ENCODE assay signal across 9 cellular contexts in the genomic region with DNA sequence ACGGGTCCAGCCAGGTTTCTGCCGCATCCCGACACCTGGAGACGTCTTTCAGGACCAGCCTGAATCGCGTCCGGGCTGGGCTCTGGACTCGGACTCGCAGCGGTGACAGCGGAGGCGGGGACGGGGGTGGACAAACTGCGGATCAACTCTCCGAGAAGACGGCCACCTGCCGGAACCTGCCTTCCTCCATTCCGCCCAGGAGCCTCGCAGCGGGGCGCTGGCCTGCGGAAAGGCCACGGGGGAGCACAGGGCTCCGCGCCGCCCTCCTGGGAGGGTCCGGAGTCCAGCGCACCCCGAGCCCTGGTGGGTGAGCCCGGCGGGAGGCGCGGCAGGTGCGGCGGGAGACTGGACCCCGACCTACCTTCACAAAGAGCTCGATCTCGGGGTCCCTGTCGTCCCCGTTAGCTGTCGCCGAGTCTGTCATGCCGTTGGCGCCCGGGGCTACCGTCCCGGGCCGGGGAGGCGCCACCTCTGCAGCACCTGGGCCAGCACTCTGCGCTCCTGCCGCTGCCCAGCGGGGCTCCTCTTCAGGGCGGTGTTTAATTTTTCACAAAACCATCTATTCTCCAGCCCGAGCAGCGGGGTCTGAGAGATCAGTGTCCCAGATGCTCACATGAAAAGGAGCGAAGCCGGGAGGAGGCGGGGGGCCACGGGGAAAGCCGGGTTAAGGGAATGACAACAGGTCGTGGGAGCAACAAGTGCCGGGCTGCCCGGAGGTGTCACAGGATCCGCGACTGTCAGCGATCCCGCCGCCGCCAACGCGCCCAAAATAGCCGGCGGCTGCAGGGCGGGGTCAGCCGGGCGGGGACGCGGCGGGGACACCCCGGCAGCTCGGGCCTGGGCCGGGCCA. TPM values are rescaled to one million over a fixed set of nuclear protein-coding genes. Genes with fewer than 3 reads are reported as not detected.
DNase-seq lines count a peak whose midpoint lies in the region; ATAC-seq, FAIRE-seq and TF ChIP-seq lines count a peak whose summit lies in the region.
"Had no signal": no experiment of that assay in that cellular context is flagged by ENCODE, and none has a peak within 500 bp of the region (broad histone marks: within the 10 kb centered on the region; RNA-seq: fewer than 3 reads in every experiment).

A gene (minus strand): TSS at position 742 of the 850 bp plus-strand sequence. CDS start 318 bp downstream, at position 424.

- no peaks in the 10 kb centered on the region for H4K20me1 ChIP-seq in OCI-LY3 (ENCODE audit: insufficient read depth, low read length)
- no peaks in the 10 kb centered on the region for H4K20me1 ChIP-seq in astrocyte (ENCODE audit: insufficient read depth, low read length)
- H4K20me1 ChIP-seq in Karpas-422 (ENCODE audit: insufficient read depth, low read depth, low read length), result no peaks in the 10 kb centered on the region

- H3K9me2 ChIP-seq in Karpas-422 (replicated peaks; ENCODE audit: insufficient read depth, low read length), result no peaks in the 10 kb centered on the region

- H3K4me3 ChIP-seq in OCI-LY3 (ENCODE audit: low read length), result peak within 1 kb of the TSS; percentile 75
- H3K4me3 ChIP-seq in astrocyte (ENCODE audit: insufficient read depth, low read depth, low read length), result peak within 1 kb of the TSS; percentile 36
- no peak within 1 kb of the TSS for H3K4me3 ChIP-seq in Karpas-422 (ENCODE audit: low read length)

- peak within 1 kb of the TSS; percentile 79 for H3K4me2 ChIP-seq in OCI-LY3 (ENCODE audit: low read length)
- H3K4me2 ChIP-seq in astrocyte (ENCODE audit: low read length), result peak within 1 kb of the TSS; percentile 72
- H3K4me2 ChIP-seq in Karpas-422 (ENCODE audit: low read depth, low read length, poor library complexity, severe bottlenecking), result no peak within 1 kb of the TSS

- H2AFZ ChIP-seq in OCI-LY3 (ENCODE audit: low read depth, low read length), result no peak within 1 kb of the TSS
- H2AFZ ChIP-seq in astrocyte (ENCODE audit: low read depth, low read length), result peak within 1 kb of the TSS; percentile 45
- no peak within 1 kb of the TSS for H2AFZ ChIP-seq in Karpas-422 (ENCODE audit: low read length)

- peaks cover 32% of the 10 kb centered on the region for H3K4me1 ChIP-seq in OCI-LY3 (ENCODE audit: low read length)
- H3K4me1 ChIP-seq in astrocyte (ENCODE audit: insufficient read depth, low read length), result peaks cover 10% of the 10 kb centered on the region
- H3K4me1 ChIP-seq in Karpas-422 (ENCODE audit: low read length), result no peaks in the 10 kb centered on the region; the same call in 1 of the 2 replicates

- H3K4me3 Mint-ChIP-seq in astrocyte (ENCODE audit: unreplicated experiment), result peak within 1 kb of the TSS; percentile 67

- no peak for FAIRE-seq in astrocyte (lab: Jason Lieb, UNC)

- TF ChIP-seq CTCF in OCI-LY3 (IDR thresholded peaks at IDR 0.05; ENCODE audit: low read depth, low read length) (no peak), astrocyte (IDR thresholded peaks at IDR 0.05; ENCODE audit: insufficient read depth, low read depth, low read length) (no peak)

- H3K79me2 ChIP-seq in OCI-LY3 (ENCODE audit: low read length) (no peaks in the 10 kb centered on the region), astrocyte (ENCODE audit: insufficient read depth, low read length) (no peaks in the 10 kb centered on the region), Karpas-422 (ENCODE audit: low read length) (no peaks in the 10 kb centered on the region)

- H3K9me3 ChIP-seq in OCI-LY3 (ENCODE audit: insufficient read depth, low read length) (no peaks in the 10 kb centered on the region), astrocyte (ENCODE audit: insufficient read depth, low read depth, low read length) (peaks cover 6% of the 10 kb centered on the region), Karpas-422 (ENCODE audit: low read length) (no peaks in the 10 kb centered on the region)

- H3K9ac ChIP-seq in OCI-LY3 (ENCODE audit: low read length) (no peak within 1 kb of the TSS; the same call in 1 of the 2 replicates), astrocyte (ENCODE audit: low read length) (no peak within 1 kb of the TSS), Karpas-422 (ENCODE audit: low read length) (no peak within 1 kb of the TSS)

- no peak within 1 kb of the TSS for H3K27ac Mint-ChIP-seq in astrocyte (ENCODE audit: unreplicated experiment)

- H3K9me3 Mint-ChIP-seq in astrocyte (ENCODE audit: unreplicated experiment), result no peaks in the 10 kb centered on the region

- H3K36me3 Mint-ChIP-seq in astrocyte (ENCODE audit: low read depth, unreplicated experiment), result no peaks in the 10 kb centered on the region

- H3K4me1 Mint-ChIP-seq in astrocyte (ENCODE audit: low read depth, unreplicated experiment), result peaks cover 19% of the 10 kb centered on the region

- no peak for ATAC-seq in GM18517 (IDR thresholded peaks at IDR 0.05; ENCODE audit: unreplicated experiment)

- H3K27ac ChIP-seq in OCI-LY3 (ENCODE audit: low read length), result no peak within 1 kb of the TSS
- H3K27ac ChIP-seq in astrocyte (ENCODE audit: low read depth, low read length), result no peak within 1 kb of the TSS
- no peak within 1 kb of the TSS for H3K27ac ChIP-seq in Karpas-422 (ENCODE audit: low read length)
- H3K27ac ChIP-seq: epithelial cell of prostate had no signal

- DNase-seq in Daoy (ENCODE audit: low read depth) (peak; percentile 16), astrocyte (ENCODE audit: low read depth) (no peak), islet precursor cell (peak; percentile 66), Karpas-422 (no peak)
- DNase-seq in stimulated activated CD4-positive, alpha-beta T cell treated with anti-CD3 and anti-CD28 coated beads, Interleukin-2, amount 100 ng/mL, for 24 hours, result peak; percentile 36 to 53
- no peak for DNase-seq in NK-92 treated with Interleukin-12 subunit alpha and Interleukin-12 subunit beta, amount 100 ng/mL, for 24 hours (lab: John Stamatoyannopoulos, UW)

- H3K27me3 ChIP-seq in OCI-LY3 (ENCODE audit: low read depth, low read length), result peaks cover 30% of the 10 kb centered on the region
- peaks cover 48% of the 10 kb centered on the region for H3K27me3 ChIP-seq in astrocyte (ENCODE audit: insufficient read depth, low read length)
- H3K27me3 ChIP-seq in Karpas-422 (ENCODE audit: low read length), result no peaks in the 10 kb centered on the region

- peaks cover 27% of the 10 kb centered on the region for H3K27me3 Mint-ChIP-seq in astrocyte (ENCODE audit: low read depth, unreplicated experiment)

- H3K36me3 ChIP-seq in OCI-LY3 (replicated peaks; ENCODE audit: low read depth, low read length) (no peaks in the 10 kb centered on the region), astrocyte (ENCODE audit: insufficient read depth, low read length) (no peaks in the 10 kb centered on the region), Karpas-422 (ENCODE audit: insufficient read depth, low read length) (no peaks in the 10 kb centered on the region)

RNA-seq across cellular contexts. Expression of the gene that starts here (rescaled TPM):
- 0.11 TPM in 1 of 2 replicates, not detected in the other for total RNA-seq in Daoy (2014; rRNA removed; shearing (Covaris generic))
- total RNA-seq in astrocyte, result 0.14 and 0.32 TPM in 2 replicates
- total RNA-seq in Karpas-422 (2014; rRNA removed; shearing (Covaris generic); ENCODE audit: low replicate concordance), result not detected in 2 replicates

Comparison
In these comparisons a context has a peak if more than half of its experiments do, and no peak if none do; other contexts are left out.
1. Peak in DNase-seq in Daoy; RNA of the gene not detected or under 1 TPM.
2. DNase-seq: peak in islet precursor cell (single experiment) and stimulated activated CD4-positive, alpha-beta T cell treated with anti-CD3 and anti-CD28 coated beads, Interleukin-2, amount 100 ng/mL, for 24 hours (2 of 2); none in astrocyte (single experiment), NK-92 treated with Interleukin-12 subunit alpha and Interleukin-12 subunit beta, amount 100 ng/mL, for 24 hours (single experiment) and Karpas-422 (single experiment).